ENCODE assay signal across 1 cellular context in the genomic region with DNA sequence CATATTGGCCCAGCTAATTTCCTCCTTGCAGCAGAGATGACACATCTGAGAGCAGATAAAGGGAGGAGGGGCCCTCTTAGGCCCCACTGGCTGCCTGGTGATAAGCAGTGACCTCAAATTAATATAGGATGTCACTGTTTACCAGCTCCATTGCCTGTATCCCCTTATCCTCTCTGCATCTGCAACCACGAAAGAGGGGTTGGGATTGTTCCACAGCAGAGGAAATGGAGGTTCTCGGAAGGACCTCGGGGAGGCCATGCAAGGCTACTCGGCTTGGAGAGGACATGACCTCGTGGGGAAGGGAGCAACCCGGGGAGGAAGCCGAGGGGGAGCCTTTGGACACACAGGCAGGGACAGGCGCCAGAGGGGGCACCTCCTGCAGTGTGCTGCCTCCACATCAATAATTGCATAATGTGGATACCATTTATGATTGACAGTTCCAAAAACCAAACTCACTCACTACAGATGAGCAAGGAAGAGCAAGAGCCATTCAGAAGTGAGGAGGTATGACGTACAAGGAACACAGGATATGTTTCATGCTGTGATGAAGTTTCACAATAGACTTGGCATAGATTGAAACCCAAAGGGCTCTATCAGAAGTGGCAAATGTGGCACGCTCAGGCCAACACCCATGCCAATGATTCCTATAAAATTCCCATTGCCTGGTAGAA.
TF ChIP-seq lines count a peak whose summit lies in the region.

No MANE protein-coding gene starts in this region.

TF ChIP-seq in K562, 482 proteins besides CTCF, POLR2A, EP300 and RAD21 (continued from another document and continues in another):
- TF ChIP-seq, protein P1, sequence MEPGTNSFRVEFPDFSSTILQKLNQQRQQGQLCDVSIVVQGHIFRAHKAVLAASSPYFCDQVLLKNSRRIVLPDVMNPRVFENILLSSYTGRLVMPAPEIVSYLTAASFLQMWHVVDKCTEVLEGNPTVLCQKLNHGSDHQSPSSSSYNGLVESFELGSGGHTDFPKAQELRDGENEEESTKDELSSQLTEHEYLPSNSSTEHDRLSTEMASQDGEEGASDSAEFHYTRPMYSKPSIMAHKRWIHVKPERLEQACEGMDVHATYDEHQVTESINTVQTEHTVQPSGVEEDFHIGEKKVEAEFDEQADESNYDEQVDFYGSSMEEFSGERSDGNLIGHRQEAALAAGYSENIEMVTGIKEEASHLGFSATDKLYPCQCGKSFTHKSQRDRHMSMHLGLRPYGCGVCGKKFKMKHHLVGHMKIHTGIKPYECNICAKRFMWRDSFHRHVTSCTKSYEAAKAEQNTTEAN (CRISPR knock-in tag; IDR thresholded peaks at IDR 0.05): no peak
- TF ChIP-seq ZBTB7A (IDR thresholded peaks at IDR 0.05; ENCODE audit: borderline replicate concordance, control insufficient read depth, low read depth, low read length): peak; percentile 47; the same call in 1 of the 2 replicates
- no peak for TF ChIP-seq TEAD2 (tag; IDR thresholded peaks at IDR 0.05)
- 0 out of 4 replicates have a peak, but pooled peaks of 1 of the 2 experiments have one; percentile 37 for TF ChIP-seq ARNT (IDR thresholded peaks at IDR 0.05)
- TF ChIP-seq EWSR1 (IDR thresholded peaks at IDR 0.05; ENCODE audit: borderline replicate concordance, low read depth, partially characterized antibody): no peak
- TF ChIP-seq, protein P2, sequence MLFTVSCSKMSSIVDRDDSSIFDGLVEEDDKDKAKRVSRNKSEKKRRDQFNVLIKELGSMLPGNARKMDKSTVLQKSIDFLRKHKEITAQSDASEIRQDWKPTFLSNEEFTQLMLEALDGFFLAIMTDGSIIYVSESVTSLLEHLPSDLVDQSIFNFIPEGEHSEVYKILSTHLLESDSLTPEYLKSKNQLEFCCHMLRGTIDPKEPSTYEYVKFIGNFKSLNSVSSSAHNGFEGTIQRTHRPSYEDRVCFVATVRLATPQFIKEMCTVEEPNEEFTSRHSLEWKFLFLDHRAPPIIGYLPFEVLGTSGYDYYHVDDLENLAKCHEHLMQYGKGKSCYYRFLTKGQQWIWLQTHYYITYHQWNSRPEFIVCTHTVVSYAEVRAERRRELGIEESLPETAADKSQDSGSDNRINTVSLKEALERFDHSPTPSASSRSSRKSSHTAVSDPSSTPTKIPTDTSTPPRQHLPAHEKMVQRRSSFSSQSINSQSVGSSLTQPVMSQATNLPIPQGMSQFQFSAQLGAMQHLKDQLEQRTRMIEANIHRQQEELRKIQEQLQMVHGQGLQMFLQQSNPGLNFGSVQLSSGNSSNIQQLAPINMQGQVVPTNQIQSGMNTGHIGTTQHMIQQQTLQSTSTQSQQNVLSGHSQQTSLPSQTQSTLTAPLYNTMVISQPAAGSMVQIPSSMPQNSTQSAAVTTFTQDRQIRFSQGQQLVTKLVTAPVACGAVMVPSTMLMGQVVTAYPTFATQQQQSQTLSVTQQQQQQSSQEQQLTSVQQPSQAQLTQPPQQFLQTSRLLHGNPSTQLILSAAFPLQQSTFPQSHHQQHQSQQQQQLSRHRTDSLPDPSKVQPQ (CRISPR knock-in tag; IDR thresholded peaks at IDR 0.05; ENCODE audit: borderline replicate concordance): no peak
- TF ChIP-seq ATF1 (CRISPR knock-in tag; IDR thresholded peaks at IDR 0.05): no peak
- TF ChIP-seq ATF1 (tag; IDR thresholded peaks at IDR 0.05): peak; percentile 82
- no peak for TF ChIP-seq MEF2D (tag; conservative IDR thresholded peaks at IDR 0.05; ENCODE audit: low read depth)
- TF ChIP-seq, protein P3, sequence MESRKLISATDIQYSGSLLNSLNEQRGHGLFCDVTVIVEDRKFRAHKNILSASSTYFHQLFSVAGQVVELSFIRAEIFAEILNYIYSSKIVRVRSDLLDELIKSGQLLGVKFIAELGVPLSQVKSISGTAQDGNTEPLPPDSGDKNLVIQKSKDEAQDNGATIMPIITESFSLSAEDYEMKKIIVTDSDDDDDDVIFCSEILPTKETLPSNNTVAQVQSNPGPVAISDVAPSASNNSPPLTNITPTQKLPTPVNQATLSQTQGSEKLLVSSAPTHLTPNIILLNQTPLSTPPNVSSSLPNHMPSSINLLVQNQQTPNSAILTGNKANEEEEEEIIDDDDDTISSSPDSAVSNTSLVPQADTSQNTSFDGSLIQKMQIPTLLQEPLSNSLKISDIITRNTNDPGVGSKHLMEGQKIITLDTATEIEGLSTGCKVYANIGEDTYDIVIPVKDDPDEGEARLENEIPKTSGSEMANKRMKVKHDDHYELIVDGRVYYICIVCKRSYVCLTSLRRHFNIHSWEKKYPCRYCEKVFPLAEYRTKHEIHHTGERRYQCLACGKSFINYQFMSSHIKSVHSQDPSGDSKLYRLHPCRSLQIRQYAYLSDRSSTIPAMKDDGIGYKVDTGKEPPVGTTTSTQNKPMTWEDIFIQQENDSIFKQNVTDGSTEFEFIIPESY (CRISPR knock-in tag; IDR thresholded peaks at IDR 0.05): no peak
- no peak for TF ChIP-seq BRD9 (IDR thresholded peaks at IDR 0.05; ENCODE audit: low read depth, partially characterized antibody)
- no peak for TF ChIP-seq HLTF (IDR thresholded peaks at IDR 0.05)
- no peak for TF ChIP-seq ZNF589 (CRISPR knock-in tag; IDR thresholded peaks at IDR 0.05; ENCODE audit: low read depth)
- TF ChIP-seq TCF7 (IDR thresholded peaks at IDR 0.05; ENCODE audit: borderline replicate concordance): no peak
- no peak for TF ChIP-seq ZNF764 (CRISPR knock-in tag; IDR thresholded peaks at IDR 0.05; ENCODE audit: low read depth)
- no peak for TF ChIP-seq ILF3 (IDR thresholded peaks at IDR 0.05; ENCODE audit: borderline replicate concordance)
- peak; percentile 72 for TF ChIP-seq GATAD2B (IDR thresholded peaks at IDR 0.05; ENCODE audit: borderline replicate concordance)
- TF ChIP-seq, protein P4, sequence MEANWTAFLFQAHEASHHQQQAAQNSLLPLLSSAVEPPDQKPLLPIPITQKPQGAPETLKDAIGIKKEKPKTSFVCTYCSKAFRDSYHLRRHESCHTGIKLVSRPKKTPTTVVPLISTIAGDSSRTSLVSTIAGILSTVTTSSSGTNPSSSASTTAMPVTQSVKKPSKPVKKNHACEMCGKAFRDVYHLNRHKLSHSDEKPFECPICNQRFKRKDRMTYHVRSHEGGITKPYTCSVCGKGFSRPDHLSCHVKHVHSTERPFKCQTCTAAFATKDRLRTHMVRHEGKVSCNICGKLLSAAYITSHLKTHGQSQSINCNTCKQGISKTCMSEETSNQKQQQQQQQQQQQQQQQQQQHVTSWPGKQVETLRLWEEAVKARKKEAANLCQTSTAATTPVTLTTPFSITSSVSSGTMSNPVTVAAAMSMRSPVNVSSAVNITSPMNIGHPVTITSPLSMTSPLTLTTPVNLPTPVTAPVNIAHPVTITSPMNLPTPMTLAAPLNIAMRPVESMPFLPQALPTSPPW (CRISPR knock-in tag; IDR thresholded peaks at IDR 0.05): peak; percentile 84
- no peak for TF ChIP-seq CHD2 (IDR thresholded peaks at IDR 0.05; ENCODE audit: low read depth, low read length)
- no peak for TF ChIP-seq U2AF2 (optimal IDR thresholded peaks at IDR 0.05; ENCODE audit: low read depth, low read length)
- TF ChIP-seq, protein P5, sequence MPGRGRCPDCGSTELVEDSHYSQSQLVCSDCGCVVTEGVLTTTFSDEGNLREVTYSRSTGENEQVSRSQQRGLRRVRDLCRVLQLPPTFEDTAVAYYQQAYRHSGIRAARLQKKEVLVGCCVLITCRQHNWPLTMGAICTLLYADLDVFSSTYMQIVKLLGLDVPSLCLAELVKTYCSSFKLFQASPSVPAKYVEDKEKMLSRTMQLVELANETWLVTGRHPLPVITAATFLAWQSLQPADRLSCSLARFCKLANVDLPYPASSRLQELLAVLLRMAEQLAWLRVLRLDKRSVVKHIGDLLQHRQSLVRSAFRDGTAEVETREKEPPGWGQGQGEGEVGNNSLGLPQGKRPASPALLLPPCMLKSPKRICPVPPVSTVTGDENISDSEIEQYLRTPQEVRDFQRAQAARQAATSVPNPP (IDR thresholded peaks at IDR 0.05; ENCODE audit: borderline replicate concordance, insufficient read depth, insufficient read length): no peak
- TF ChIP-seq ZNF347 (CRISPR knock-in tag; IDR thresholded peaks at IDR 0.05; ENCODE audit: low read depth): no peak
- TF ChIP-seq, protein P6, sequence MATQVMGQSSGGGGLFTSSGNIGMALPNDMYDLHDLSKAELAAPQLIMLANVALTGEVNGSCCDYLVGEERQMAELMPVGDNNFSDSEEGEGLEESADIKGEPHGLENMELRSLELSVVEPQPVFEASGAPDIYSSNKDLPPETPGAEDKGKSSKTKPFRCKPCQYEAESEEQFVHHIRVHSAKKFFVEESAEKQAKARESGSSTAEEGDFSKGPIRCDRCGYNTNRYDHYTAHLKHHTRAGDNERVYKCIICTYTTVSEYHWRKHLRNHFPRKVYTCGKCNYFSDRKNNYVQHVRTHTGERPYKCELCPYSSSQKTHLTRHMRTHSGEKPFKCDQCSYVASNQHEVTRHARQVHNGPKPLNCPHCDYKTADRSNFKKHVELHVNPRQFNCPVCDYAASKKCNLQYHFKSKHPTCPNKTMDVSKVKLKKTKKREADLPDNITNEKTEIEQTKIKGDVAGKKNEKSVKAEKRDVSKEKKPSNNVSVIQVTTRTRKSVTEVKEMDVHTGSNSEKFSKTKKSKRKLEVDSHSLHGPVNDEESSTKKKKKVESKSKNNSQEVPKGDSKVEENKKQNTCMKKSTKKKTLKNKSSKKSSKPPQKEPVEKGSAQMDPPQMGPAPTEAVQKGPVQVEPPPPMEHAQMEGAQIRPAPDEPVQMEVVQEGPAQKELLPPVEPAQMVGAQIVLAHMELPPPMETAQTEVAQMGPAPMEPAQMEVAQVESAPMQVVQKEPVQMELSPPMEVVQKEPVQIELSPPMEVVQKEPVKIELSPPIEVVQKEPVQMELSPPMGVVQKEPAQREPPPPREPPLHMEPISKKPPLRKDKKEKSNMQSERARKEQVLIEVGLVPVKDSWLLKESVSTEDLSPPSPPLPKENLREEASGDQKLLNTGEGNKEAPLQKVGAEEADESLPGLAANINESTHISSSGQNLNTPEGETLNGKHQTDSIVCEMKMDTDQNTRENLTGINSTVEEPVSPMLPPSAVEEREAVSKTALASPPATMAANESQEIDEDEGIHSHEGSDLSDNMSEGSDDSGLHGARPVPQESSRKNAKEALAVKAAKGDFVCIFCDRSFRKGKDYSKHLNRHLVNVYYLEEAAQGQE (CRISPR knock-in tag; IDR thresholded peaks at IDR 0.05; ENCODE audit: low read depth): no peak
- TF ChIP-seq SNRNP70 (optimal IDR thresholded peaks at IDR 0.05; ENCODE audit: low read depth, low read length): no peak
- TF ChIP-seq ERF (CRISPR knock-in tag; IDR thresholded peaks at IDR 0.05): no peak
- no peak for TF ChIP-seq HMG20A (CRISPR knock-in tag; conservative IDR thresholded peaks at IDR 0.05)
- TF ChIP-seq, protein P7, sequence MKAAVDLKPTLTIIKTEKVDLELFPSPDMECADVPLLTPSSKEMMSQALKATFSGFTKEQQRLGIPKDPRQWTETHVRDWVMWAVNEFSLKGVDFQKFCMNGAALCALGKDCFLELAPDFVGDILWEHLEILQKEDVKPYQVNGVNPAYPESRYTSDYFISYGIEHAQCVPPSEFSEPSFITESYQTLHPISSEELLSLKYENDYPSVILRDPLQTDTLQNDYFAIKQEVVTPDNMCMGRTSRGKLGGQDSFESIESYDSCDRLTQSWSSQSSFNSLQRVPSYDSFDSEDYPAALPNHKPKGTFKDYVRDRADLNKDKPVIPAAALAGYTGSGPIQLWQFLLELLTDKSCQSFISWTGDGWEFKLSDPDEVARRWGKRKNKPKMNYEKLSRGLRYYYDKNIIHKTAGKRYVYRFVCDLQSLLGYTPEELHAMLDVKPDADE (conservative IDR thresholded peaks at IDR 0.05; ENCODE audit: control insufficient read depth, low read depth, low read length): no peak; the same call in 1 of the 2 replicates
- TF ChIP-seq, protein P8, sequence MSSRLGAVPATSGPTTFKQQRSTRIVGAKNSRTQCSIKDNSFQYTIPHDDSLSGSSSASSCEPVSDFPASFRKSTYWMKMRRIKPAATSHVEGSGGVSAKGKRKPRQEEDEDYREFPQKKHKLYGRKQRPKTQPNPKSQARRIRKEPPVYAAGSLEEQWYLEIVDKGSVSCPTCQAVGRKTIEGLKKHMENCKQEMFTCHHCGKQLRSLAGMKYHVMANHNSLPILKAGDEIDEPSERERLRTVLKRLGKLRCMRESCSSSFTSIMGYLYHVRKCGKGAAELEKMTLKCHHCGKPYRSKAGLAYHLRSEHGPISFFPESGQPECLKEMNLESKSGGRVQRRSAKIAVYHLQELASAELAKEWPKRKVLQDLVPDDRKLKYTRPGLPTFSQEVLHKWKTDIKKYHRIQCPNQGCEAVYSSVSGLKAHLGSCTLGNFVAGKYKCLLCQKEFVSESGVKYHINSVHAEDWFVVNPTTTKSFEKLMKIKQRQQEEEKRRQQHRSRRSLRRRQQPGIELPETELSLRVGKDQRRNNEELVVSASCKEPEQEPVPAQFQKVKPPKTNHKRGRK (tag; IDR thresholded peaks at IDR 0.05): no peak
- TF ChIP-seq, protein P9, sequence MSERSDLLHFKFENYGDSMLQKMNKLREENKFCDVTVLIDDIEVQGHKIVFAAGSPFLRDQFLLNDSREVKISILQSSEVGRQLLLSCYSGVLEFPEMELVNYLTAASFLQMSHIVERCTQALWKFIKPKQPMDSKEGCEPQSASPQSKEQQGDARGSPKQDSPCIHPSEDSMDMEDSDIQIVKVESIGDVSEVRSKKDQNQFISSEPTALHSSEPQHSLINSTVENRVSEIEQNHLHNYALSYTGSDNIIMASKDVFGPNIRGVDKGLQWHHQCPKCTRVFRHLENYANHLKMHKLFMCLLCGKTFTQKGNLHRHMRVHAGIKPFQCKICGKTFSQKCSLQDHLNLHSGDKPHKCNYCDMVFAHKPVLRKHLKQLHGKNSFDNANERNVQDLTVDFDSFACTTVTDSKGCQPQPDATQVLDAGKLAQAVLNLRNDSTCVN (CRISPR knock-in tag; IDR thresholded peaks at IDR 0.05): no peak
- no peak for TF ChIP-seq BRCA1 (IDR thresholded peaks at IDR 0.05)
- TF ChIP-seq BRCA1 (CRISPR knock-in tag; IDR thresholded peaks at IDR 0.05): no peak
- no peak for TF ChIP-seq POLR2H (tag; IDR thresholded peaks at IDR 0.05; ENCODE audit: low read depth)
- TF ChIP-seq FUS (optimal IDR thresholded peaks at IDR 0.05; ENCODE audit: low read depth, low read length): no peak
- TF ChIP-seq SAFB (IDR thresholded peaks at IDR 0.05; ENCODE audit: borderline replicate concordance, low read depth, low read length): no peak
- TF ChIP-seq CTBP1 (IDR thresholded peaks at IDR 0.05; ENCODE audit: borderline replicate concordance): peak; percentile 97
- TF ChIP-seq ZNF121 (CRISPR knock-in tag; conservative IDR thresholded peaks at IDR 0.05): no peak
- TF ChIP-seq EZH2 (IDR thresholded peaks at IDR 0.05; ENCODE audit: borderline replicate concordance, low read depth, low read length): no peak
- TF ChIP-seq CEBPB (tag; IDR thresholded peaks at IDR 0.05): peak; percentile 92
- no peak for TF ChIP-seq BDP1 (IDR thresholded peaks at IDR 0.05; ENCODE audit: insufficient read depth, insufficient read length)
- TF ChIP-seq, protein P10, sequence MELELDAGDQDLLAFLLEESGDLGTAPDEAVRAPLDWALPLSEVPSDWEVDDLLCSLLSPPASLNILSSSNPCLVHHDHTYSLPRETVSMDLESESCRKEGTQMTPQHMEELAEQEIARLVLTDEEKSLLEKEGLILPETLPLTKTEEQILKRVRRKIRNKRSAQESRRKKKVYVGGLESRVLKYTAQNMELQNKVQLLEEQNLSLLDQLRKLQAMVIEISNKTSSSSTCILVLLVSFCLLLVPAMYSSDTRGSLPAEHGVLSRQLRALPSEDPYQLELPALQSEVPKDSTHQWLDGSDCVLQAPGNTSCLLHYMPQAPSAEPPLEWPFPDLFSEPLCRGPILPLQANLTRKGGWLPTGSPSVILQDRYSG (tag; conservative IDR thresholded peaks at IDR 0.05; ENCODE audit: low read depth): no peak
- no peak for TF ChIP-seq ZNF143 (CRISPR knock-in tag; IDR thresholded peaks at IDR 0.05)
- TF ChIP-seq COPS2 (conservative IDR thresholded peaks at IDR 0.05): no peak
- no peak for TF ChIP-seq HDGF (IDR thresholded peaks at IDR 0.05)
- TF ChIP-seq CCAR2 (IDR thresholded peaks at IDR 0.05; ENCODE audit: low read depth, low read length): no peak
- no peak for TF ChIP-seq PHB (CRISPR knock-in tag; IDR thresholded peaks at IDR 0.05)
- no peak for TF ChIP-seq ZNF174 (CRISPR knock-in tag; IDR thresholded peaks at IDR 0.05)
